1 cellular context compared by ENCODE assay signal in genomic region chr15:52683585-52683984, GRCh38.
TF ChIP-seq lines count a peak whose summit lies in the region.

No MANE protein-coding gene starts in this region.

TF ChIP-seq in HepG2, 621 proteins besides CTCF, POLR2A, EP300 and RAD21:
- TF ChIP-seq ZFP36L2 (CRISPR knock-in tag; IDR thresholded peaks at IDR 0.05): no peak
- TF ChIP-seq CBX1 (IDR thresholded peaks at IDR 0.05; ENCODE audit: low read depth): no peak
- TF ChIP-seq SIN3A (IDR thresholded peaks at IDR 0.05; ENCODE audit: borderline replicate concordance, low read depth, low read length): no peak
- no peak for TF ChIP-seq CENPX (CRISPR knock-in tag; IDR thresholded peaks at IDR 0.05)
- TF ChIP-seq TFDP2 (CRISPR knock-in tag; IDR thresholded peaks at IDR 0.05): no peak
- TF ChIP-seq ZNF207 (IDR thresholded peaks at IDR 0.05; ENCODE audit: borderline replicate concordance): no peak
- TF ChIP-seq MXD1 (CRISPR knock-in tag; IDR thresholded peaks at IDR 0.05): no peak
